ENCODE assay signal across 8 cellular contexts in the genomic region with DNA sequence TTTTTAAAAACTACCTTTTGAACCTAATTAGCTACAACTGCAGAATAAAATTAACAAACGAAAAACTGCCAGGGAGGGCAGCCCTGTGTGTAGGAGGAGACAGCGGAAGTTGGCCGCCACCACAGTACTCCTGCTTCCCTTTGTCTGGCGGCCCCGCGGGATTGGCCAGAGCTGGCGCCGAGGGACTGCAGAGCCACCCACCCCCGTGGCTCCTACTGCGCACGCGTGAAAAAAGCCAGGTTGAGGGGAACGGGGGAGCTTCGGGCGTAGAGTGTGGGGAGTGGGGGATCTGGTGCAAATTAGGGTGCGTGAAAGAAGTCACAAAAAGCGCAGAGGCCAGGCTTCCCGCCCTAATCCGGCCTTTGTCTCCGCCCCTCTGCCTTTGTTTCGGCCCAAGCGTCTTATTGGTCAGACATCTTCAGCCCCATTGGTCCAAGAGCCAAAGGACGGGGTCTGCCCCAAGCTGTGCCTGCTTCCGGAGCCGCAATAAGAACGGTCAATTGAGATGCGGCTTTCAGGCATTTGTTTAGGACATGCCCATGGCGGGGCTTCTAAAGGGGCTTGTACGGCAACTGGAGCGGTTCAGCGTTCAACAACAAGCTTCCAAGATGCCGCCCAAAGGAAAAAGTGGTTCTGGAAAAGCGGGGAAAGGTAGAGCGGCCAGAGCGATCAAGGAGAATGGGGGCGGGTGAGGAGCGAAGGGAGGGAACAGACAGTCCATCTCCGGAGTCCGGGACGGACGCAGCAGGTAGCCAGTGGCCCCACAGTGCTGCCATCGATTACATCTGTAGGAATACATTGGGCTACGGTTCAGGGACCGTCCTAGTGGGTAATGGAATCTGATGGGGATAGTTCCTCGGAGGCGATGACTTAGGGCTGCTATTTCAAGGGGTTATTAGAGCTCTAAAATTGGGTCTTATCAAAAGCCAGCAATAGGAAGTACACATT. TPM values are rescaled to one million over a fixed set of nuclear protein-coding genes. Genes with fewer than 3 reads are reported as not detected.
DNase-seq lines count a peak whose midpoint lies in the region; ATAC-seq, FAIRE-seq and TF ChIP-seq lines count a peak whose summit lies in the region.

A gene (plus strand): TSS at position 580 of the 948 bp plus-strand sequence. CDS start 29 bp downstream, at position 609.

- dilution Hi-C loops in keratinocyte (cut with MboI; ENCODE audit: extremely low pct_ligation_motif_present, low sequenced_read_pairs) = no loop called here

- H4K20me1 ChIP-seq in keratinocyte (ENCODE audit: control insufficient read depth, extremely low read depth, insufficient read depth, low read length) = no peaks in the 10 kb centered on the region

- no peaks in the 10 kb centered on the region for H3K9me3 ChIP-seq in keratinocyte (ENCODE audit: control insufficient read depth, low read depth, low read length)

- peak; percentile 92 for ATAC-seq in GM19043 (IDR thresholded peaks at IDR 0.05; ENCODE audit: low read depth, unreplicated experiment)
- peak; percentile 96 for ATAC-seq in HG03354 (IDR thresholded peaks at IDR 0.05; ENCODE audit: poor library complexity, severe bottlenecking, unreplicated experiment)

- peak within 1 kb of the TSS; percentile 80 for H2AFZ ChIP-seq in keratinocyte (ENCODE audit: control insufficient read depth, low read length)

- FAIRE-seq in keratinocyte (lab: Jason Lieb, UNC) = peak; percentile 82

- H3K79me2 ChIP-seq in keratinocyte (ENCODE audit: control insufficient read depth, insufficient read depth, low read length) = peaks cover 12% of the 10 kb centered on the region

- no peaks in the 10 kb centered on the region for H3K36me3 ChIP-seq in keratinocyte (ENCODE audit: control insufficient read depth in 2 of 2, extremely low read depth in 1 of 2, insufficient read depth in 2 of 2, low read length in 2 of 2)

- H3K27ac ChIP-seq in keratinocyte (ENCODE audit: control insufficient read depth, insufficient read depth, low read length) = peak within 1 kb of the TSS; percentile 58

- peaks cover 10% of the 10 kb centered on the region for H3K4me1 ChIP-seq in keratinocyte (ENCODE audit: control insufficient read depth, extremely low read depth, insufficient read depth, low read length)

- H3K4me2 ChIP-seq in keratinocyte (ENCODE audit: control insufficient read depth, extremely low read depth, insufficient read depth, low read depth, low read length) = peak within 1 kb of the TSS; percentile 73

- peaks cover 2% of the 10 kb centered on the region for H3K9me1 ChIP-seq in keratinocyte (ENCODE audit: control insufficient read depth, extremely low read depth, insufficient read depth, low read length)

- H3K9ac ChIP-seq in keratinocyte (ENCODE audit: control insufficient read depth, extremely low read depth, insufficient read depth, low read length) = peak within 1 kb of the TSS; percentile 67

- TF ChIP-seq CTCF in AG09319 (IDR thresholded peaks at IDR 0.05; ENCODE audit: low read depth, low read length) (no peak), keratinocyte (optimal IDR thresholded peaks at IDR 0.05 in 1 of 3, IDR thresholded peaks at IDR 0.05 in 1 of 3, conservative IDR thresholded peaks at IDR 0.05 in 1 of 3; ENCODE audit: extremely low read depth in 1 of 3, insufficient read depth in 2 of 3, low read length in 3 of 3) (no peak)

- peak within 1 kb of the TSS; percentile 46 to 93 (median 63) for H3K4me3 ChIP-seq in keratinocyte (ENCODE audit: control insufficient read depth in 2 of 3, extremely low read depth in 1 of 3, insufficient read depth in 2 of 3, low read depth in 1 of 3, low read length in 3 of 3)

- H3K27me3 ChIP-seq in keratinocyte (ENCODE audit: control insufficient read depth, extremely low read depth, insufficient read depth, low read length) = no peaks in the 10 kb centered on the region

- DNase-seq in AG09319 (ENCODE audit: extremely low read depth, low read depth) (peak; percentile 95), NCI-H446 (lab: John Stamatoyannopoulos, UW) (peak; percentile 89 to 95), cerebellar nuclear complex (lab: John Stamatoyannopoulos, UW) (peak; percentile 42 to 84), keratinocyte (ENCODE audit: low read depth, low spot score) (peak; percentile 72)
- DNase-seq in activated CD4-positive, CD25-positive, alpha-beta regulatory T cell treated with anti-CD3 and anti-CD28 coated beads, Interleukin-2, amount 50 U/mL, for 16 hours (ENCODE audit: low read depth, low spot score) = peak; percentile 67
- DNase-seq in stimulated activated CD4-positive, alpha-beta T cell treated with anti-CD3 and anti-CD28 coated beads, Interleukin-15, amount 100 ng/mL, for 1 hour (ENCODE audit: low read depth in 1 of 2, low spot score in 1 of 2) = peak; percentile 62 to 68

RNA-seq across cellular contexts. Expression of the gene that starts here (rescaled TPM):
- polyA plus RNA-seq in keratinocyte = 12.9 to 31.0 TPM (median 28.4 TPM) in 3 replicates
- 7.7 TPM for polyA plus RNA-seq in keratinocyte (2011; ENCODE audit: low read depth)
- polyA plus RNA-seq in keratinocyte (2011; cell fraction: cytosol; rRNA removed) = 35.3 and 45.7 TPM in 2 replicates
- polyA plus RNA-seq in keratinocyte (2011; cell fraction: nucleus; rRNA removed) = 9.1 and 20.1 TPM in 2 replicates
- 19.8 and 36.5 TPM in 2 replicates for polyA plus RNA-seq in keratinocyte (2012; ENCODE audit: low replicate concordance)
- 0.33 to 1.2 TPM in 2 of 3 replicates, not detected in the other for polyA minus RNA-seq in keratinocyte
- 5.6 TPM for polyA minus RNA-seq in keratinocyte (2011; cell fraction: cytosol; rRNA and poly(A)+ RNA removed)
- polyA minus RNA-seq in keratinocyte (2011; cell fraction: nucleus; rRNA and poly(A)+ RNA removed) = 1.5 and 4.4 TPM in 2 replicates

Comparison
In these comparisons a context has a peak if more than half of its experiments do, and no peak if none do; other contexts are left out.
1. Peak in every context shown above with its lines: DNase-seq, ATAC-seq, H3K4me3 ChIP-seq and H3K27ac ChIP-seq.